24 cellular contexts compared by ENCODE assay signal in genomic region chr15:46442901-46443590, GRCh38.
DNase-seq lines count a peak whose midpoint lies in the region; ATAC-seq and TF ChIP-seq lines count a peak whose summit lies in the region.
"Had no signal": no experiment of that assay in that cellular context is flagged by ENCODE, and none has a peak within 500 bp of the region (broad histone marks: within the 10 kb centered on the region; RNA-seq: fewer than 3 reads in every experiment).

No MANE protein-coding gene starts in this region.

- no TSS peak for BruUV-seq in MCF 10A (replicated peaks; lab: Mats Ljungman, UMichigan)

- TF ChIP-seq RAD21 in SK-N-SH (IDR thresholded peaks at IDR 0.05; ENCODE audit: low read length) = no peak

- peak overlapping the region in 1 of 2 experiments; percentile 74; a peak in 2 of 4 replicates for H3K27ac ChIP-seq in SK-N-SH (ENCODE audit: low read depth in 2 of 2, low read length in 1 of 2)
- H3K27ac ChIP-seq in right lobe of liver = no peak overlapping the region
- H3K27ac ChIP-seq: colonic mucosa, suprapubic skin, WERI-Rb-1 had no signal

- H3F3A ChIP-seq in SK-N-SH (replicated peaks; ENCODE audit: insufficient read depth) = peaks cover 16% of the 10 kb centered on the region

- H3K4me3 Mint-ChIP-seq in MCF 10A (ENCODE audit: unreplicated experiment) = no peak overlapping the region
- no peak overlapping the region for H3K4me3 Mint-ChIP-seq in glutamatergic neuron (ENCODE audit: unreplicated experiment)
- H3K4me3 Mint-ChIP-seq: activated CD4-positive, alpha-beta T cell treated with anti-CD3 and anti-CD28 coated beads, Interleukin-2, amount 10 ng/mL, durations not matched to agents 24 days and 14 days; activated T-cell treated with anti-CD3 and anti-CD28 coated beads, Interleukin-2, amount 50 U/mL, for 4 hours; CD8-positive, alpha-beta memory T cell; IgD-negative memory B cell; naive B cell; stimulated activated effector memory CD8-positive, alpha-beta T cell treated with anti-CD3 and anti-CD28 coated beads, Interleukin-12 subunit alpha, Interleukin-12 subunit beta, amount 100 ng/mL, for 72 hours had no signal

- H3K36me3 ChIP-seq in SK-N-SH (replicated peaks in 1 of 2; ENCODE audit: control insufficient read depth in 1 of 2, insufficient read depth in 2 of 2, low read length in 1 of 2) = no peaks in the 10 kb centered on the region
- H3K36me3 ChIP-seq in right lobe of liver = no peaks in the 10 kb centered on the region
- H3K36me3 ChIP-seq: colonic mucosa, suprapubic skin, WERI-Rb-1 had no signal

- DNase-seq in GM04504 (ENCODE audit: low read depth) (peak; percentile 24), SK-N-SH (no peak), kidney glomerular epithelial cell (lab: John Stamatoyannopoulos, UW) (peak; percentile 8), right lobe of liver (no peak), MCF 10A (ENCODE audit: unreplicated experiment) (no peak), glutamatergic neuron (no peak)
- DNase-seq: activated CD4-positive, alpha-beta T cell treated with anti-CD3 and anti-CD28 coated beads, Interleukin-2, amount 10 ng/mL, durations not matched to agents 24 days and 14 days; activated T-cell treated with anti-CD3 and anti-CD28 coated beads, Interleukin-2, amount 50 U/mL, for 4 hours; CD8-positive, alpha-beta memory T cell; colonic mucosa; DMS53; naive B cell; NCI-H1105; NCI-H2029 treated with DMSO at 0.1 percent for 48 hours; NCI-H345; occipital lobe; stimulated activated CD4-positive, alpha-beta T cell treated with anti-CD3 and anti-CD28 coated beads, Interleukin-2, amount 100 ng/mL, for 48 hours; WERI-Rb-1 had no signal

- intact Hi-C loops in right lobe of liver (cut with DNase I) = no loop called here
- intact Hi-C loops in MCF 10A (cut with micrococcal nuclease) = no loop called here

- H3K4me1 ChIP-seq in SK-N-SH (ENCODE audit: control insufficient read depth in 1 of 2, insufficient read depth in 2 of 2, low read depth in 1 of 2, low read length in 1 of 2) (peaks cover 3 to 19% of the 10 kb centered on the region in 2 experiments; a peak in 2 of 4 replicates), right lobe of liver (no peaks in the 10 kb centered on the region)
- H3K4me1 ChIP-seq: colonic mucosa, suprapubic skin had no signal

- H3K79me2 ChIP-seq in SK-N-SH (ENCODE audit: insufficient read depth) = no peaks in the 10 kb centered on the region

- H3K4me3 ChIP-seq in SK-N-SH (ENCODE audit: low read depth in 2 of 2, low read length in 1 of 2) (no peak overlapping the region), right lobe of liver (no peak overlapping the region)
- H3K4me3 ChIP-seq: colonic mucosa, suprapubic skin had no signal

- no peaks in the 10 kb centered on the region for H3K27me3 Mint-ChIP-seq in MCF 10A (ENCODE audit: insufficient read depth, unreplicated experiment)
- H3K27me3 Mint-ChIP-seq in glutamatergic neuron (ENCODE audit: unreplicated experiment) = peaks cover 2% of the 10 kb centered on the region
- H3K27me3 Mint-ChIP-seq: activated CD4-positive, alpha-beta T cell treated with anti-CD3 and anti-CD28 coated beads, Interleukin-2, amount 10 ng/mL, durations not matched to agents 24 days and 14 days; CD8-positive, alpha-beta memory T cell; IgD-negative memory B cell; naive B cell had no signal

- H3K9me2 ChIP-seq in SK-N-SH = no peaks in the 10 kb centered on the region

- CTCF ChIA-PET in SK-N-SH (lab: Yijun Ruan, JAX) (no interaction called here), MCF 10A (lab: Yijun Ruan, JAX) (interaction anchor here (0.8 kb wide), 1 partner anchor 131 kb away, joined by 3 read pairs; no protein-coding TSS in a partner anchor)

- H3K27ac Mint-ChIP-seq in MCF 10A (ENCODE audit: low read depth, unreplicated experiment) (no peak overlapping the region), glutamatergic neuron (ENCODE audit: unreplicated experiment) (no peak overlapping the region)
- H3K27ac Mint-ChIP-seq: activated CD4-positive, alpha-beta T cell treated with anti-CD3 and anti-CD28 coated beads, Interleukin-2, amount 10 ng/mL, durations not matched to agents 24 days and 14 days; IgD-negative memory B cell; naive B cell; stimulated activated effector memory CD8-positive, alpha-beta T cell treated with anti-CD3 and anti-CD28 coated beads, Interleukin-12 subunit alpha, Interleukin-12 subunit beta, amount 100 ng/mL, for 72 hours had no signal

- H3K4me1 Mint-ChIP-seq in MCF 10A (ENCODE audit: insufficient read depth, unreplicated experiment) (peaks cover 21% of the 10 kb centered on the region), glutamatergic neuron (ENCODE audit: low read depth, unreplicated experiment) (no peaks in the 10 kb centered on the region)
- H3K4me1 Mint-ChIP-seq: activated CD4-positive, alpha-beta T cell treated with anti-CD3 and anti-CD28 coated beads, Interleukin-2, amount 10 ng/mL, durations not matched to agents 24 days and 14 days; CD8-positive, alpha-beta memory T cell; IgD-negative memory B cell; naive B cell; stimulated activated effector memory CD8-positive, alpha-beta T cell treated with anti-CD3 and anti-CD28 coated beads, Interleukin-12 subunit alpha, Interleukin-12 subunit beta, amount 100 ng/mL, for 72 hours had no signal

- H4K20me1 ChIP-seq in SK-N-SH (ENCODE audit: insufficient read depth) = no peaks in the 10 kb centered on the region

- TF ChIP-seq EP300 in SK-N-SH (IDR thresholded peaks at IDR 0.05; ENCODE audit: borderline replicate concordance in 1 of 2, low read depth in 1 of 2, low read length in 1 of 2) = no peak

- H2AFZ ChIP-seq in SK-N-SH (ENCODE audit: low read depth) = no peak overlapping the region

- TF ChIP-seq CTCF in SK-N-SH (IDR thresholded peaks at IDR 0.05) (no peak), right lobe of liver (IDR thresholded peaks at IDR 0.05) (no peak), MCF 10A (IDR thresholded peaks at IDR 0.05; ENCODE audit: unreplicated experiment) (no peak), glutamatergic neuron (IDR thresholded peaks at IDR 0.05; ENCODE audit: partially characterized antibody, unreplicated experiment) (no peak)

- no peaks in the 10 kb centered on the region for H3K36me3 Mint-ChIP-seq in MCF 10A (ENCODE audit: insufficient read depth, unreplicated experiment)
- H3K36me3 Mint-ChIP-seq in glutamatergic neuron (ENCODE audit: unreplicated experiment) = no peaks in the 10 kb centered on the region
- H3K36me3 Mint-ChIP-seq: CD8-positive, alpha-beta memory T cell; IgD-negative memory B cell; naive B cell; stimulated activated effector memory CD8-positive, alpha-beta T cell treated with anti-CD3 and anti-CD28 coated beads, Interleukin-12 subunit alpha, Interleukin-12 subunit beta, amount 100 ng/mL, for 72 hours had no signal

- no peaks in the 10 kb centered on the region for H3K9me3 ChIP-seq in SK-N-SH
- no peaks in the 10 kb centered on the region for H3K9me3 ChIP-seq in right lobe of liver
- H3K9me3 ChIP-seq: colonic mucosa, suprapubic skin had no signal

- H3K9me3 Mint-ChIP-seq in MCF 10A (ENCODE audit: unreplicated experiment) (peaks cover 8% of the 10 kb centered on the region), glutamatergic neuron (ENCODE audit: unreplicated experiment) (no peaks in the 10 kb centered on the region)

- POLR2A ChIA-PET in SK-N-SH (lab: Yijun Ruan, JAX) = no interaction called here
- POLR2A ChIA-PET in MCF 10A (lab: Yijun Ruan, JAX) = no interaction called here

- H3K27me3 ChIP-seq in SK-N-SH (ENCODE audit: insufficient read depth) (no peaks in the 10 kb centered on the region), right lobe of liver (no peaks in the 10 kb centered on the region)
- H3K27me3 ChIP-seq: colonic mucosa, suprapubic skin had no signal

- H3K4me2 ChIP-seq in SK-N-SH = peak overlapping the region; percentile 45; the same call in 1 of the 2 replicates

- TF ChIP-seq POLR2A in right lobe of liver (IDR thresholded peaks at IDR 0.05) = no peak

- ATAC-seq in right lobe of liver (no peak), HG03196 (IDR thresholded peaks at IDR 0.05; ENCODE audit: unreplicated experiment) (no peak)
- ATAC-seq: activated T-cell treated with anti-CD3 and anti-CD28 coated beads, Interleukin-2, amount 50 U/mL, for 4 hours; esophagus mucosa; HCT116; stimulated activated effector memory CD8-positive, alpha-beta T cell treated with anti-CD3 and anti-CD28 coated beads, Interleukin-12 subunit alpha, Interleukin-12 subunit beta, amount 100 ng/mL, for 72 hours had no signal

- H3K9ac ChIP-seq in SK-N-SH = peak overlapping the region; percentile 26; the same call in 1 of the 2 replicates

- WGBS in SK-N-SH (ENCODE audit: low lambda C conversion rate) = 78% methylated on average over 1 of the region's 1 CpG
- WGBS in right lobe of liver (ENCODE audit: insufficient coverage, low coverage, low lambda C conversion rate, missing lambda C conversion rate) = 70% methylated on average over 1 of the region's 1 CpG

TF ChIP-seq in SK-N-SH, 30 proteins besides CTCF, POLR2A, EP300 and RAD21 (continues in another document):
- TF ChIP-seq RXRA (IDR thresholded peaks at IDR 0.05; ENCODE audit: borderline replicate concordance, low read depth) (no peak), JUND (IDR thresholded peaks at IDR 0.05) (no peak), SMC3 (IDR thresholded peaks at IDR 0.05; ENCODE audit: low read depth, low read length) (no peak), GABPA (IDR thresholded peaks at IDR 0.05; ENCODE audit: low read depth) (no peak), USF2 (IDR thresholded peaks at IDR 0.05; ENCODE audit: borderline replicate concordance, low read depth, low read length) (no peak), POLR2AphosphoS5 (IDR thresholded peaks at IDR 0.05; ENCODE audit: low read depth, low read length) (no peak), FOXM1 (IDR thresholded peaks at IDR 0.05; ENCODE audit: low read depth) (no peak), EZH2phosphoT487 (IDR thresholded peaks at IDR 0.05; ENCODE audit: borderline replicate concordance, low read depth) (no peak), ELF1 (IDR thresholded peaks at IDR 0.05) (no peak), MXI1 (IDR thresholded peaks at IDR 0.05; ENCODE audit: low read depth, low read length) (no peak), RFX5 (IDR thresholded peaks at IDR 0.05; ENCODE audit: low read length) (no peak)

Comparison
In these comparisons a context has a peak if more than half of its experiments do, and no peak if none do; other contexts are left out.
1. DNase-seq: peak in GM04504 (single experiment) and kidney glomerular epithelial cell (single experiment); none in SK-N-SH (single experiment), right lobe of liver (0 of 3), MCF 10A (single experiment) and glutamatergic neuron (single experiment).